8 cellular contexts compared by ENCODE assay signal in the genomic region with DNA sequence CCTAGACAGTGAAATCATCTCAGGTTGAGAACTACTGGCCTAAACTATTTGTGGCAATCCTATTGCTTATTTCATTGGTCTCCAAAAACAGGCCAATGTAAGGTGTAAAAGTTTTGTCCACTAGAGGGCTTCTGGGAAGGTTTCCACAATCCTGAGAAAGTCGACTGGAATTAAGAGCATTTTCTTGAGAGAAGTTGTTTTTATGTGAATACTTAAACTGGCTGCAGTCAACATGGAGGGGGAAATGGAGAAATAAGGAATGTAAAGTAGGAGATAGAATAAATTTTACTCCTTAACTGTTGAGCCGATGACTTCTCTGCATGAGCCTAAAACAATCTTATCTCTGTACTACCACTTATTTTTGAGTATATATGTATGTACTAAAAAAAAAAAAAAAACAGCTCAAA. TPM values are rescaled to one million over a fixed set of nuclear protein-coding genes. Genes with fewer than 3 reads are reported as not detected.
DNase-seq lines count a peak whose midpoint lies in the region; ATAC-seq, FAIRE-seq and TF ChIP-seq lines count a peak whose summit lies in the region.

No MANE protein-coding gene starts in this region.

- no peaks in the 10 kb centered on the region for H3K27me3 ChIP-seq in PC-9 (ENCODE audit: insufficient read depth, low read depth)

- H2AFZ ChIP-seq in PC-9, result no peak overlapping the region

- H3K4me2 ChIP-seq in PC-9, result no peak overlapping the region

- H3K27ac ChIP-seq in PC-9, result no peak overlapping the region

- DNase-seq in activated naive CD8-positive, alpha-beta T cell treated with anti-CD3 and anti-CD28 coated beads, Interleukin-2, amount 50 U/mL, for 24 hours, result no peak
- no peak for DNase-seq in activated naive CD8-positive, alpha-beta T cell treated with anti-CD3 and anti-CD28 coated beads for 36 hours
- DNase-seq in PC-9, result peak in 1 of 2 experiments; percentile 61
- peak; percentile 72 for DNase-seq in myocyte (ENCODE audit: low read depth)
- DNase-seq in activated CD8-positive, alpha-beta memory T cell treated with anti-CD3 and anti-CD28 coated beads, Interleukin-2, amount 50 U/mL, for 48 hours, result no peak

- TF ChIP-seq CTCF in PC-9 (conservative IDR thresholded peaks at IDR 0.05), result peak; percentile 82

- intact Hi-C loops in PC-9 (cut with micrococcal nuclease; ENCODE audit: unreplicated experiment), result no loop called here

- no peaks in the 10 kb centered on the region for H3K9me2 ChIP-seq in PC-9 (ENCODE audit: insufficient read depth)

- H3K36me3 ChIP-seq in PC-9 (ENCODE audit: low read depth), result no peaks in the 10 kb centered on the region

- peak; percentile 78 for FAIRE-seq in endometrium (lab: Jason Lieb, UNC)

- H4K20me1 ChIP-seq in PC-9 (ENCODE audit: insufficient read depth), result no peaks in the 10 kb centered on the region

- no peak overlapping the region for H3K4me3 Mint-ChIP-seq in activated naive CD8-positive, alpha-beta T cell treated with anti-CD3 and anti-CD28 coated beads, Interleukin-2, amount 50 U/mL, for 24 hours
- H3K4me3 Mint-ChIP-seq in activated naive CD8-positive, alpha-beta T cell treated with anti-CD3 and anti-CD28 coated beads for 36 hours, result no peak overlapping the region

- no peak overlapping the region for H3K4me3 ChIP-seq in PC-9

- peaks cover 13% of the 10 kb centered on the region for H3K4me1 ChIP-seq in PC-9 (replicated peaks; ENCODE audit: insufficient read depth)

- 0 out of 2 replicates have a peak, but pooled peaks cover under 1% of the 10 kb centered on the region for H3F3A ChIP-seq in PC-9 (ENCODE audit: insufficient read depth, low read depth)

- POLR2A ChIA-PET in PC-9 (lab: Charles Lee; ENCODE audit: unreplicated experiment), result no interaction called here

- peak; percentile 43 for ATAC-seq in activated naive CD8-positive, alpha-beta T cell treated with anti-CD3 and anti-CD28 coated beads, Interleukin-2, amount 50 U/mL, for 24 hours
- ATAC-seq in HG02610 (IDR thresholded peaks at IDR 0.05; ENCODE audit: unreplicated experiment), result peak; percentile 37
- no peak for ATAC-seq in HG03196 (IDR thresholded peaks at IDR 0.05; ENCODE audit: unreplicated experiment)

- H3K9me3 Mint-ChIP-seq in activated naive CD8-positive, alpha-beta T cell treated with anti-CD3 and anti-CD28 coated beads, Interleukin-2, amount 50 U/mL, for 24 hours, result no peaks in the 10 kb centered on the region
- no peaks in the 10 kb centered on the region for H3K9me3 Mint-ChIP-seq in activated naive CD8-positive, alpha-beta T cell treated with anti-CD3 and anti-CD28 coated beads for 36 hours

- H3K27me3 Mint-ChIP-seq in activated naive CD8-positive, alpha-beta T cell treated with anti-CD3 and anti-CD28 coated beads, Interleukin-2, amount 50 U/mL, for 24 hours, result no peaks in the 10 kb centered on the region
- H3K27me3 Mint-ChIP-seq in activated naive CD8-positive, alpha-beta T cell treated with anti-CD3 and anti-CD28 coated beads for 36 hours, result no peaks in the 10 kb centered on the region

- BruUV-seq in PC-9 (replicated peaks; lab: Mats Ljungman, UMichigan), result no TSS peak

- no peak overlapping the region for H3K27ac Mint-ChIP-seq in activated naive CD8-positive, alpha-beta T cell treated with anti-CD3 and anti-CD28 coated beads, Interleukin-2, amount 50 U/mL, for 24 hours
- H3K27ac Mint-ChIP-seq in activated naive CD8-positive, alpha-beta T cell treated with anti-CD3 and anti-CD28 coated beads for 36 hours, result no peak overlapping the region

- H3K36me3 Mint-ChIP-seq in activated naive CD8-positive, alpha-beta T cell treated with anti-CD3 and anti-CD28 coated beads, Interleukin-2, amount 50 U/mL, for 24 hours (ENCODE audit: low read depth), result no peaks in the 10 kb centered on the region
- no peaks in the 10 kb centered on the region for H3K36me3 Mint-ChIP-seq in activated naive CD8-positive, alpha-beta T cell treated with anti-CD3 and anti-CD28 coated beads for 36 hours

- peaks cover 16% of the 10 kb centered on the region for H3K4me1 Mint-ChIP-seq in activated naive CD8-positive, alpha-beta T cell treated with anti-CD3 and anti-CD28 coated beads, Interleukin-2, amount 50 U/mL, for 24 hours
- H3K4me1 Mint-ChIP-seq in activated naive CD8-positive, alpha-beta T cell treated with anti-CD3 and anti-CD28 coated beads for 36 hours, result peaks cover 13% of the 10 kb centered on the region

- no peaks in the 10 kb centered on the region for H3K9me3 ChIP-seq in PC-9 (ENCODE audit: insufficient read depth, low read depth)

- no peaks in the 10 kb centered on the region for H3K79me2 ChIP-seq in PC-9 (ENCODE audit: low read depth)

- CTCF ChIA-PET in PC-9 (lab: Charles Lee), result interaction anchor here (0.5 to 0.7 kb wide), 4 partner anchors 10 to 178 kb away, joined by 3 to 5 read pairs (median 4); no protein-coding TSS in a partner anchor

RNA-seq across cellular contexts. Expression of gene EIF4E, which starts 11.0 kb away (rescaled TPM):
- total RNA-seq in activated naive CD8-positive, alpha-beta T cell treated with anti-CD3 and anti-CD28 coated beads for 36 hours, result 100 to 1,000 TPM; 179 to 181 TPM
- 47.1 and 59.6 TPM in 2 replicates for total RNA-seq in PC-9 (2021)
- 93.1 and 132 TPM in 2 replicates for total RNA-seq in myocyte
- 50.2 TPM for polyA plus RNA-seq in myocyte (2012)

RNA-seq across cellular contexts. Expression of gene METAP1, which starts 55.6 kb away (rescaled TPM):
- 10 to 100 TPM; 68.7 to 71.5 TPM for total RNA-seq in activated naive CD8-positive, alpha-beta T cell treated with anti-CD3 and anti-CD28 coated beads for 36 hours
- total RNA-seq in PC-9 (2021) (36.7 and 42.0 TPM in 2 replicates), myocyte (40.4 and 44.6 TPM in 2 replicates)
- polyA plus RNA-seq in myocyte (2012), result 15.6 TPM
